9 cellular contexts compared by ENCODE assay signal in the genomic region with DNA sequence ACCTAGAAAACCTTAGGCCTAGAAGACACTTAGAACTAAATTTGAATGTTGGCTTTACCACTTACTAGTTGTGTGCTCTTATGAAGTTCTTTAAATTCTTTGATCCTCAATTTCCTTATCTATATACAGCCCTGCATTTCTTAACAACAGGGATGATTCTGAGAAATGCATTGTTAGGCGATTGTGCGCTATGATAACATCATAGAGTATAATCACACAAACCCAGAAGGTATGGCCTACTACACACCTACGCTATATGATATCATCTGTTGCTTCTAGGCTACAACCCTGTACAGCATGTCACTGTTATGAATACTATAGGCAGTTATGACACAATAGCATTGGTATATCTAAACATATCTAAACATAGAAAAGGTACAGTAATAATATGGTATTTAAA.
"Had no signal": no experiment of that assay in that cellular context is flagged by ENCODE, and none has a peak within 500 bp of the region (broad histone marks: within the 10 kb centered on the region; RNA-seq: fewer than 3 reads in every experiment).

No MANE protein-coding gene starts in this region.

- H3K36me3 ChIP-seq: HAP-1 had no signal

- H3K4me1 ChIP-seq: HAP-1 had no signal

- FAIRE-seq: HepG2 had no signal

- H3K9ac ChIP-seq: GM23248 had no signal

- DNase-seq: GM23248, GOT3, H7, HFFc6, KG1 had no signal

- H3K27ac ChIP-seq: GM23248, HL-60 had no signal

- H3K9me3 ChIP-seq: HAP-1 had no signal

- H3K4me3 ChIP-seq: GM23248, HAP-1 had no signal

- ATAC-seq: HCT116, HepG2 had no signal

- H2AFZ ChIP-seq: GM23248 had no signal
